19 cellular contexts compared by ENCODE assay signal in the genomic region with DNA sequence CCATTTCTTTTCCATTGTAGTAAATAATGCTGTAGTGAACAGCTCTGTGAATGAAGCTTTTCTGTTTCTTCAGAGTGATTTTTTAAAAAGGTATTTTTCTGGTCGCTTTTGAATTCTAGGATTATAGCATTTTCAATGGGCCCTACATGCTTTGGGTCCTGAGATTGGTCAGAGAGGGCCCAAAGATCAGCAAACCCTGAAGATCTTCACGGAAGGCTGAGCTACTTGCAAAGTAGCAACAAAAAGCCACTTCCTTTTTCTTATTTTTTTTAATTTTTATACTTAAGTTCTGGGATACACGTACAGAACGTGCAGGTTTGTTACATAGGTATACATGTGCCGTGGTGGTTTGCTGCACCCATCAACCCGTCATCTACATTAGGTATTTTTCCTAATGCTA.
DNase-seq lines count a peak whose midpoint lies in the region; ATAC-seq and TF ChIP-seq lines count a peak whose summit lies in the region.
"Had no signal": no experiment of that assay in that cellular context is flagged by ENCODE, and none has a peak within 500 bp of the region (broad histone marks: within the 10 kb centered on the region; RNA-seq: fewer than 3 reads in every experiment).

No MANE protein-coding gene starts in this region.

- H3K27ac ChIP-seq in OCI-LY3 (ENCODE audit: low read length) (no peak overlapping the region), SJCRH30 (no peak overlapping the region)
- H3K27ac ChIP-seq: A549, BLaER1 had no signal

- H3K4me1 ChIP-seq in OCI-LY3 (ENCODE audit: low read length) (peaks cover 11% of the 10 kb centered on the region), SJCRH30 (no peaks in the 10 kb centered on the region)
- H3K4me1 ChIP-seq: A549, BE2C, BLaER1 had no signal

- H3K36me3 Mint-ChIP-seq in Calu3 (ENCODE audit: insufficient read depth, unreplicated experiment) (no peaks in the 10 kb centered on the region), naive B cell (no peaks in the 10 kb centered on the region)
- H3K36me3 Mint-ChIP-seq: CD14-positive monocyte; CD4-positive, alpha-beta memory T cell; CD4-positive, CD25-positive, alpha-beta regulatory T cell; CD8-positive, alpha-beta memory T cell had no signal

- TF ChIP-seq CTCF in Calu3 (IDR thresholded peaks at IDR 0.05; ENCODE audit: unreplicated experiment) (no peak), OCI-LY3 (IDR thresholded peaks at IDR 0.05; ENCODE audit: low read depth, low read length) (no peak)

- H3K4me3 Mint-ChIP-seq in Calu3 (ENCODE audit: low read depth, unreplicated experiment), result no peak overlapping the region
- H3K4me3 Mint-ChIP-seq in naive B cell, result peak overlapping the region in 1 of 8 donors; percentile 29
- H3K4me3 Mint-ChIP-seq: CD14-positive monocyte; CD4-positive, alpha-beta memory T cell; CD4-positive, CD25-positive, alpha-beta regulatory T cell; CD8-positive, alpha-beta memory T cell had no signal

- CTCF ChIA-PET in Calu3 (lab: Charles Lee), result no interaction called here

- peaks cover 4% of the 10 kb centered on the region for H3K9me3 Mint-ChIP-seq in Calu3 (ENCODE audit: low read depth, unreplicated experiment)
- peaks cover 2 to 20% (median 14%) of the 10 kb centered on the region in 7 donors for H3K9me3 Mint-ChIP-seq in naive B cell

- H3K36me3 ChIP-seq in OCI-LY3 (replicated peaks; ENCODE audit: low read depth, low read length) (no peaks in the 10 kb centered on the region), SJCRH30 (no peaks in the 10 kb centered on the region)
- H3K36me3 ChIP-seq: BE2C, BLaER1 had no signal

- H3K27me3 Mint-ChIP-seq in Calu3 (ENCODE audit: unreplicated experiment), result no peaks in the 10 kb centered on the region
- H3K27me3 Mint-ChIP-seq in naive B cell, result peaks cover 0 to 5% (median 0%) of the 10 kb centered on the region in 3 donors
- H3K27me3 Mint-ChIP-seq: CD4-positive, alpha-beta memory T cell; CD4-positive, CD25-positive, alpha-beta regulatory T cell; CD8-positive, alpha-beta memory T cell had no signal

- H2AFZ ChIP-seq in OCI-LY3 (ENCODE audit: low read depth, low read length), result peak overlapping the region; percentile 33; the same call in 1 of the 2 replicates

- intact Hi-C loops in Calu3 (cut with micrococcal nuclease; ENCODE audit: unreplicated experiment), result no loop called here

- H3K4me2 ChIP-seq in OCI-LY3 (ENCODE audit: low read length), result peak overlapping the region; percentile 20; the same call in 1 of the 2 replicates
- H3K4me2 ChIP-seq: A549, BLaER1 had no signal

- H3K27ac Mint-ChIP-seq in Calu3 (ENCODE audit: unreplicated experiment), result peak overlapping the region; percentile 54
- peak overlapping the region in 1 of 6 donors; percentile 7 for H3K27ac Mint-ChIP-seq in naive B cell
- H3K27ac Mint-ChIP-seq: CD14-positive monocyte; CD4-positive, alpha-beta memory T cell; CD4-positive, CD25-positive, alpha-beta regulatory T cell; CD8-positive, alpha-beta memory T cell had no signal

- peak; percentile 55 to 57 for ATAC-seq in naive B cell (ENCODE audit: low read depth in 2 of 2)
- ATAC-seq in HG03095 (IDR thresholded peaks at IDR 0.05; ENCODE audit: unreplicated experiment), result no peak
- ATAC-seq: A549 had no signal

- H3K27me3 ChIP-seq in OCI-LY3 (ENCODE audit: low read depth, low read length) (no peaks in the 10 kb centered on the region), SJCRH30 (no peaks in the 10 kb centered on the region)
- H3K27me3 ChIP-seq: BE2C, BLaER1 had no signal

- H3K4me3 ChIP-seq in OCI-LY3 (ENCODE audit: low read length), result no peak overlapping the region
- no peak overlapping the region for H3K4me3 ChIP-seq in SJCRH30
- H3K4me3 ChIP-seq: A549, BLaER1 had no signal

- H3K9me3 ChIP-seq in OCI-LY3 (ENCODE audit: insufficient read depth, low read length) (no peaks in the 10 kb centered on the region), SJCRH30 (replicated peaks) (no peaks in the 10 kb centered on the region)
- H3K9me3 ChIP-seq: A549, BE2C had no signal

- BruUV-seq in Calu3 (replicated peaks; lab: Mats Ljungman, UMichigan), result no TSS peak

- H4K20me1 ChIP-seq in OCI-LY3 (ENCODE audit: insufficient read depth, low read length), result no peaks in the 10 kb centered on the region
- H4K20me1 ChIP-seq: BLaER1 had no signal

- no peaks in the 10 kb centered on the region for H3K79me2 ChIP-seq in OCI-LY3 (ENCODE audit: low read length)

- no peak overlapping the region for H3K9ac ChIP-seq in OCI-LY3 (ENCODE audit: low read length)
- H3K9ac ChIP-seq: BLaER1 had no signal

- H3K4me1 Mint-ChIP-seq in Calu3 (ENCODE audit: low read depth, unreplicated experiment) (no peaks in the 10 kb centered on the region), naive B cell (peaks cover 3 to 14% (median 4%) of the 10 kb centered on the region in 3 donors)
- H3K4me1 Mint-ChIP-seq: CD14-positive monocyte; CD4-positive, alpha-beta memory T cell; CD4-positive, CD25-positive, alpha-beta regulatory T cell; CD8-positive, alpha-beta memory T cell had no signal

- DNase-seq in Calu3, result no peak
- DNase-seq in naive B cell, result no peak
- DNase-seq in SJCRH30, result no peak
- no peak for DNase-seq in 8988T
- DNase-seq in glomerular visceral epithelial cell (ENCODE audit: extremely low spot score), result no peak
- DNase-seq: AML-193; BE2C; C1 segment of cervical spinal cord; CD4-positive, alpha-beta memory T cell; CD4-positive, CD25-positive, alpha-beta regulatory T cell; CD8-positive, alpha-beta memory T cell; COR-L47; DMS79 treated with DMSO at 0.1 percent for 48 hours; GF-D8 had no signal
